10 cellular contexts compared by ENCODE assay signal in genomic region chr22:45302047-45302446, GRCh38. TPM values are rescaled to one million over a fixed set of nuclear protein-coding genes. Genes with fewer than 3 reads are reported as not detected.
A peak's percentile ranks its signal among the peaks of the same experiment; 100 is the strongest.
DNase-seq lines count a peak whose midpoint lies in the region; ATAC-seq lines count a peak whose summit lies in the region.
"Had no signal": no experiment of that assay in that cellular context is flagged by ENCODE, and none has a peak within 500 bp of the region (broad histone marks: within the 10 kb centered on the region; RNA-seq: fewer than 3 reads in every experiment).

No MANE protein-coding gene starts in this region.

- no peak overlapping the region for H3K4me2 ChIP-seq in neuronal stem cell (ENCODE audit: insufficient read depth, low read length, poor library complexity, severe bottlenecking)

- CTCF ChIA-PET in activated naive CD4-positive, alpha-beta T cell treated with anti-CD3 and anti-CD28 coated beads for 36 hours (lab: Charles Lee), result no interaction called here

- H3K27me3 ChIP-seq in neuronal stem cell (ENCODE audit: control insufficient read depth in 3 of 3, insufficient read depth in 3 of 3, low read depth in 1 of 3, low read length in 3 of 3), result peaks cover 0 to 13% (median 0%) of the 10 kb centered on the region in 3 experiments

- H2BK120ac ChIP-seq in neuronal stem cell (ENCODE audit: low read depth, low read length), result no peak overlapping the region

- H3K36me3 ChIP-seq in neuronal stem cell (replicated peaks in 1 of 2; ENCODE audit: control insufficient read depth in 2 of 2, insufficient read depth in 2 of 2, low read length in 2 of 2), result no peaks in the 10 kb centered on the region

- no peak overlapping the region for H2AK5ac ChIP-seq in neuronal stem cell (ENCODE audit: low read depth, low read length)

- no peak overlapping the region for H3K27ac Mint-ChIP-seq in activated naive CD4-positive, alpha-beta T cell treated with anti-CD3 and anti-CD28 coated beads, Interleukin-2, amount 50 U/mL, for 72 hours
- no peak overlapping the region for H3K27ac Mint-ChIP-seq in activated naive CD4-positive, alpha-beta T cell treated with anti-CD3 and anti-CD28 coated beads for 36 hours
- H3K27ac Mint-ChIP-seq: endodermal cell had no signal

- H3K27ac ChIP-seq in neuronal stem cell (replicated peaks; ENCODE audit: low read length), result no peak overlapping the region

- no peaks in the 10 kb centered on the region for H3K79me1 ChIP-seq in neuronal stem cell (ENCODE audit: low read depth, low read length)

- ATAC-seq in activated naive CD4-positive, alpha-beta T cell treated with anti-CD3 and anti-CD28 coated beads, Interleukin-2, amount 50 U/mL, for 72 hours, result peak; percentile 57 to 77

- intact Hi-C loops in activated naive CD4-positive, alpha-beta T cell treated with anti-CD3 and anti-CD28 coated beads for 36 hours (cut with micrococcal nuclease), result no loop called here

- no peak overlapping the region for H3K9ac ChIP-seq in neuronal stem cell (ENCODE audit: low read depth, low read length, poor library complexity)

- H3K4me1 Mint-ChIP-seq in activated naive CD4-positive, alpha-beta T cell treated with anti-CD3 and anti-CD28 coated beads for 36 hours (ENCODE audit: low read depth), result peaks cover 11% of the 10 kb centered on the region

- H3K27me3 Mint-ChIP-seq in activated naive CD4-positive, alpha-beta T cell treated with anti-CD3 and anti-CD28 coated beads for 36 hours (ENCODE audit: low read depth), result no peaks in the 10 kb centered on the region

- no peak overlapping the region for H3K4me3 ChIP-seq in neuronal stem cell (ENCODE audit: low read length in 2 of 2)

- no peak overlapping the region for H4K8ac ChIP-seq in neuronal stem cell (ENCODE audit: low read depth, low read length)

- H2BK15ac ChIP-seq in neuronal stem cell (ENCODE audit: low read length), result no peak overlapping the region

- no peak overlapping the region for H2AFZ ChIP-seq in neuronal stem cell (ENCODE audit: low read length)

- H3K4me3 Mint-ChIP-seq in activated naive CD4-positive, alpha-beta T cell treated with anti-CD3 and anti-CD28 coated beads for 36 hours, result no peak overlapping the region
- H3K4me3 Mint-ChIP-seq: endodermal cell had no signal

- no peak overlapping the region for H3K14ac ChIP-seq in neuronal stem cell (ENCODE audit: low read length)

- H3K23ac ChIP-seq in neuronal stem cell (ENCODE audit: low read depth, low read length, poor library complexity), result no peak overlapping the region

- H3K18ac ChIP-seq in neuronal stem cell (ENCODE audit: low read length), result no peak overlapping the region

- H3K9me3 ChIP-seq in neuronal stem cell (replicated peaks in 1 of 2; ENCODE audit: control insufficient read depth in 2 of 2, insufficient read depth in 1 of 2, low read depth in 1 of 2, low read length in 2 of 2), result peaks cover 0 to 2% of the 10 kb centered on the region in 2 donors

- WGBS in neuronal stem cell (ENCODE audit: extremely low coverage in 2 of 2, insufficient read length in 2 of 2, insufficient replicate concordance in 1 of 2), 2 donors, result no CpG with 5 or more reads among the region's 8 CpGs

- H4K91ac ChIP-seq in neuronal stem cell (ENCODE audit: low read depth, low read length, poor library complexity), result no peak overlapping the region

- no peak overlapping the region for H2BK5ac ChIP-seq in neuronal stem cell (ENCODE audit: low read length)

- H3K4me1 ChIP-seq in neuronal stem cell (ENCODE audit: control insufficient read depth in 2 of 2, insufficient read depth in 1 of 2, low read depth in 1 of 2, low read length in 2 of 2), result peaks cover 2 to 4% of the 10 kb centered on the region in 2 donors

- no peak overlapping the region for H2BK12ac ChIP-seq in neuronal stem cell (ENCODE audit: low read length)

- H3K4ac ChIP-seq in neuronal stem cell (ENCODE audit: low read length), result no peak overlapping the region

- H3K9me3 Mint-ChIP-seq in activated naive CD4-positive, alpha-beta T cell treated with anti-CD3 and anti-CD28 coated beads, Interleukin-2, amount 50 U/mL, for 72 hours, result no peaks in the 10 kb centered on the region
- no peaks in the 10 kb centered on the region for H3K9me3 Mint-ChIP-seq in activated naive CD4-positive, alpha-beta T cell treated with anti-CD3 and anti-CD28 coated beads for 36 hours
- H3K9me3 Mint-ChIP-seq: endodermal cell had no signal

- DNase-seq in activated naive CD4-positive, alpha-beta T cell treated with anti-CD3 and anti-CD28 coated beads, Interleukin-2, amount 50 U/mL, for 72 hours (ENCODE audit: low spot score in 2 of 2), result no peak
- no peak for DNase-seq in activated naive CD4-positive, alpha-beta T cell treated with Interleukin-2 at 50 U/mL for 16 hours
- DNase-seq in RPMI7951 (ENCODE audit: low read depth) (peak; percentile 79), fibroblast of peridontal ligament (ENCODE audit: extremely low read depth) (peak; percentile 95), neuronal stem cell (ENCODE audit: low spot score) (no peak), DMS 273 (lab: John Stamatoyannopoulos, UW; ENCODE audit: unreplicated experiment) (no peak), germinal center (ENCODE audit: low spot score) (no peak)
- no peak for DNase-seq in activated naive CD4-positive, alpha-beta T cell treated with anti-CD3 and anti-CD28 coated beads for 36 hours
- DNase-seq: endodermal cell; stimulated activated CD4-positive, alpha-beta T cell treated with anti-CD3 and anti-CD28 coated beads, Interleukin-1b, Interleukin-23, amount 100 ng/mL, for 48 hours had no signal

- no peaks in the 10 kb centered on the region for H3K36me3 Mint-ChIP-seq in activated naive CD4-positive, alpha-beta T cell treated with anti-CD3 and anti-CD28 coated beads, Interleukin-2, amount 50 U/mL, for 72 hours
- no peaks in the 10 kb centered on the region for H3K36me3 Mint-ChIP-seq in activated naive CD4-positive, alpha-beta T cell treated with anti-CD3 and anti-CD28 coated beads for 36 hours (ENCODE audit: low read depth)

RNA-seq across cellular contexts. Expression of gene FAM118A, which starts 7.7 kb away (rescaled TPM):
- total RNA-seq in activated naive CD4-positive, alpha-beta T cell treated with anti-CD3 and anti-CD28 coated beads, Interleukin-2, amount 50 U/mL, for 72 hours, result 10 to 100 TPM; 59.2 to 79.0 TPM
- 6.8 and 11.7 TPM in 2 replicates for total RNA-seq in RPMI7951 (2014; rRNA removed; shearing (Covaris generic))
- polyA plus RNA-seq in neuronal stem cell (2013, experiment 1 of 2), result 12.7 TPM
- polyA plus RNA-seq in neuronal stem cell (2013, experiment 2 of 2), result 11.8 TPM
- total RNA-seq in activated naive CD4-positive, alpha-beta T cell treated with anti-CD3 and anti-CD28 coated beads for 36 hours, result 10 to 100 TPM; 62.2 to 66.9 TPM

RNA-seq across cellular contexts. Expression of gene UPK3A, which starts 17.3 kb away (rescaled TPM):
- total RNA-seq in activated naive CD4-positive, alpha-beta T cell treated with anti-CD3 and anti-CD28 coated beads, Interleukin-2, amount 50 U/mL, for 72 hours, result not detected
- total RNA-seq in RPMI7951 (2014; rRNA removed; shearing (Covaris generic)), result not detected in 2 replicates
- 0.20 TPM for polyA plus RNA-seq in neuronal stem cell (2013, experiment 1 of 2)
- 0.25 TPM for polyA plus RNA-seq in neuronal stem cell (2013, experiment 2 of 2)
- total RNA-seq in activated naive CD4-positive, alpha-beta T cell treated with anti-CD3 and anti-CD28 coated beads for 36 hours, result not detected
- total RNA-seq: endodermal cell had no signal

Comparison
In these comparisons a context has a peak if more than half of its experiments do, and no peak if none do; other contexts are left out.
1. DNase-seq: peak in RPMI7951 (single experiment) and fibroblast of peridontal ligament (single experiment); none in activated naive CD4-positive, alpha-beta T cell treated with anti-CD3 and anti-CD28 coated beads, Interleukin-2, amount 50 U/mL, for 72 hours (0 of 2), activated naive CD4-positive, alpha-beta T cell treated with Interleukin-2 at 50 U/mL for 16 hours (single experiment), neuronal stem cell (single experiment), DMS 273 (single experiment), germinal center (single experiment) and activated naive CD4-positive, alpha-beta T cell treated with anti-CD3 and anti-CD28 coated beads for 36 hours (single experiment).